Comparison of ENCODE assay signal across 14 cellular contexts in genomic region chr9:16612627-16613026, GRCh38.
A peak's percentile ranks its signal among the peaks of the same experiment; 100 is the strongest.
DNase-seq lines count a peak whose midpoint lies in the region; ATAC-seq and TF ChIP-seq lines count a peak whose summit lies in the region.
"Had no signal": no experiment of that assay in that cellular context is flagged by ENCODE, and none has a peak within 500 bp of the region (broad histone marks: within the 10 kb centered on the region; RNA-seq: fewer than 3 reads in every experiment).

No MANE protein-coding gene starts in this region.

- no peak overlapping the region for H3K23ac ChIP-seq in mesenchymal stem cell (ENCODE audit: low read length in 2 of 2)

- no peaks in the 10 kb centered on the region for H3K4me1 ChIP-seq in mesenchymal stem cell (ENCODE audit: control insufficient read depth, insufficient read depth, low read depth, low read length)

- H3K9me3 ChIP-seq in mesenchymal stem cell (ENCODE audit: control insufficient read depth, low read length): no peaks in the 10 kb centered on the region

- no peak overlapping the region for H3K27ac Mint-ChIP-seq in CD14-positive monocyte
- H3K27ac Mint-ChIP-seq: CD4-positive, alpha-beta memory T cell had no signal

- H3K4me1 Mint-ChIP-seq in CD14-positive monocyte: no peaks in the 10 kb centered on the region
- H3K4me1 Mint-ChIP-seq: CD4-positive, alpha-beta memory T cell had no signal

- no peak overlapping the region for H2BK15ac ChIP-seq in mesenchymal stem cell (ENCODE audit: low read depth, poor library complexity, severe bottlenecking)

- H3K4ac ChIP-seq in mesenchymal stem cell (ENCODE audit: low read depth in 1 of 2, low read length in 2 of 2): no peak overlapping the region

- peaks cover 15% of the 10 kb centered on the region for H3K79me1 ChIP-seq in mesenchymal stem cell (replicated peaks; ENCODE audit: low read length, poor library complexity, severe bottlenecking)

- no peak overlapping the region for H4K8ac ChIP-seq in mesenchymal stem cell (ENCODE audit: low read length)

- peak overlapping the region in 1 of 2 experiments; percentile 54 for H2BK12ac ChIP-seq in mesenchymal stem cell (ENCODE audit: low read length in 2 of 2)

- intact Hi-C loops in CD14-positive monocyte (cut with micrococcal nuclease) (no loop called here), left ventricle myocardium superior (cut with micrococcal nuclease) (no loop called here)

- no peak overlapping the region for H3K4me3 Mint-ChIP-seq in CD14-positive monocyte
- H3K4me3 Mint-ChIP-seq: CD4-positive, alpha-beta memory T cell; H9 had no signal

- H2AFZ ChIP-seq in mesenchymal stem cell (ENCODE audit: low read depth, low read length): no peak overlapping the region

- H2BK5ac ChIP-seq in mesenchymal stem cell (ENCODE audit: low read depth, low read length, poor library complexity, severe bottlenecking): no peak overlapping the region

- 74% methylated on average over 1 of the region's 1 CpG for WGBS in mesenchymal stem cell

- H3K36me3 Mint-ChIP-seq in CD14-positive monocyte: no peaks in the 10 kb centered on the region
- H3K36me3 Mint-ChIP-seq: CD4-positive, alpha-beta memory T cell had no signal

- H3K4me2 ChIP-seq in mesenchymal stem cell (ENCODE audit: low read length, poor library complexity, severe bottlenecking): no peak overlapping the region

- peak overlapping the region; percentile 33 for H3K9ac ChIP-seq in mesenchymal stem cell (ENCODE audit: low read length)

- peaks cover 0 to 6% (median 0%) of the 10 kb centered on the region in 7 donors for H3K9me3 Mint-ChIP-seq in CD14-positive monocyte
- H3K9me3 Mint-ChIP-seq: H9 had no signal

- H3K14ac ChIP-seq in mesenchymal stem cell (ENCODE audit: low read length in 2 of 2): no peak overlapping the region

- no peak for ATAC-seq in GM19463 (IDR thresholded peaks at IDR 0.05; ENCODE audit: unreplicated experiment)
- ATAC-seq in left ventricle myocardium superior: no peak

- no peaks in the 10 kb centered on the region for H3K27me3 ChIP-seq in mesenchymal stem cell (ENCODE audit: control insufficient read depth in 1 of 2, insufficient read depth in 1 of 2, low read length in 2 of 2)

- H3K18ac ChIP-seq in mesenchymal stem cell (ENCODE audit: low read depth in 1 of 2, low read length in 2 of 2): no peak overlapping the region

- no peak overlapping the region for H2BK120ac ChIP-seq in mesenchymal stem cell (ENCODE audit: low read depth, low read length)

- peaks cover 0 to 6% of the 10 kb centered on the region in 2 experiments for H3K36me3 ChIP-seq in mesenchymal stem cell (ENCODE audit: control insufficient read depth in 1 of 2, insufficient read depth in 2 of 2, low read depth in 1 of 2, low read length in 2 of 2)

- no peaks in the 10 kb centered on the region for H3K27me3 Mint-ChIP-seq in CD14-positive monocyte (ENCODE audit: low read depth in 3 of 3)
- H3K27me3 Mint-ChIP-seq: CD4-positive, alpha-beta memory T cell had no signal

- no peak overlapping the region for H4K91ac ChIP-seq in mesenchymal stem cell (ENCODE audit: low read length)

- no peak for TF ChIP-seq CTCF in CD14-positive monocyte (IDR thresholded peaks at IDR 0.05)

- no peak overlapping the region for H2AK5ac ChIP-seq in mesenchymal stem cell (ENCODE audit: low read length, severe bottlenecking)

- H3K4me3 ChIP-seq in mesenchymal stem cell (ENCODE audit: insufficient read depth in 1 of 2, low read depth in 1 of 2, low read length in 2 of 2): peak overlapping the region in 1 of 2 experiments; percentile 10

- H3K27ac ChIP-seq in mesenchymal stem cell (ENCODE audit: low read length, poor library complexity, severe bottlenecking): no peak overlapping the region

- DNase-seq in EH (ENCODE audit: low read depth): peak; percentile 54
- peak; percentile 57 for DNase-seq in M059J (ENCODE audit: low read depth)
- DNase-seq in dermis blood vessel endothelial cell: peak; percentile 26
- DNase-seq in mesenchymal stem cell: peak; percentile 32
- DNase-seq in CD14-positive monocyte (ENCODE audit: low spot score): no peak
- DNase-seq in left ventricle myocardium superior: no peak
- no peak for DNase-seq in C1 segment of cervical spinal cord (lab: John Stamatoyannopoulos, UW)
- DNase-seq: CD4-positive, alpha-beta memory T cell; H9; NCI-H1436 treated with DMSO at 0.1 percent for 48 hours; NCI-H446 treated with DMSO at 0.1 percent for 48 hours; NCI-H82; Right ventricle myocardium superior had no signal

Comparison
In these comparisons a context has a peak if more than half of its experiments do, and no peak if none do; other contexts are left out.
1. DNase-seq: peak in EH (single experiment), M059J (single experiment), dermis blood vessel endothelial cell (single experiment) and mesenchymal stem cell (single experiment); none in CD14-positive monocyte (single experiment), left ventricle myocardium superior (single experiment) and C1 segment of cervical spinal cord (0 of 14).